1 cellular context compared by ENCODE assay signal in genomic region chr7:127448566-127448965, GRCh38.
A peak's percentile ranks its signal among the peaks of the same experiment; 100 is the strongest.
TF ChIP-seq lines count a peak whose summit lies in the region.

No MANE protein-coding gene starts in this region.

TF ChIP-seq in K562, 482 proteins besides CTCF, POLR2A, EP300 and RAD21 (continued from another document):
- TF ChIP-seq CREB5 (CRISPR knock-in tag; IDR thresholded peaks at IDR 0.05) (no peak), CCAR2 (IDR thresholded peaks at IDR 0.05; ENCODE audit: low read depth, low read length) (no peak), ZNF280B (CRISPR knock-in tag; IDR thresholded peaks at IDR 0.05) (no peak), FOSL1 (tag; conservative IDR thresholded peaks at IDR 0.05) (no peak), SAP30 (IDR thresholded peaks at IDR 0.05; ENCODE audit: borderline replicate concordance, insufficient read depth, low read depth, low read length, poor library complexity, severe bottlenecking) (no peak), ZBTB33 (CRISPR knock-in tag; IDR thresholded peaks at IDR 0.05) (no peak), ZNF316 (IDR thresholded peaks at IDR 0.05) (peak; percentile 94), MAFK (IDR thresholded peaks at IDR 0.05; ENCODE audit: low read length) (peak; percentile 81), C11orf30 (IDR thresholded peaks at IDR 0.05; ENCODE audit: low read depth) (peak; percentile 85), SMARCB1 (IDR thresholded peaks at IDR 0.05; ENCODE audit: insufficient read length, low read depth) (no peak), MYC (IDR thresholded peaks at IDR 0.05; ENCODE audit: low read depth, low read length) (no peak), MYC (CRISPR knock-in tag; IDR thresholded peaks at IDR 0.05; ENCODE audit: borderline replicate concordance, low read depth) (no peak), ELF2 (CRISPR knock-in tag; IDR thresholded peaks at IDR 0.05) (no peak), PURB (CRISPR knock-in tag; IDR thresholded peaks at IDR 0.05; ENCODE audit: low read depth) (no peak), GTF2F1 (IDR thresholded peaks at IDR 0.05; ENCODE audit: low read depth, low read length) (no peak), SMARCA4 (IDR thresholded peaks at IDR 0.05) (no peak), MAFF (IDR thresholded peaks at IDR 0.05; ENCODE audit: low read length) (peak; percentile 80), IFI16 (CRISPR knock-in tag; IDR thresholded peaks at IDR 0.05) (no peak)
TF ChIP-seq in K562: peak in this region for 5.
